3 cellular contexts compared by ENCODE assay signal in genomic region chr17:5131799-5132502, GRCh38. TPM values are rescaled to one million over a fixed set of nuclear protein-coding genes. Genes with fewer than 3 reads are reported as not detected.
"Had no signal": no experiment of that assay in that cellular context is flagged by ENCODE, and none has a peak within 500 bp of the region (broad histone marks: within the 10 kb centered on the region; RNA-seq: fewer than 3 reads in every experiment).

No MANE protein-coding gene starts in this region.

RNA-seq across cellular contexts. Expression of gene USP6, which starts 16.1 kb away (rescaled TPM):
- total RNA-seq: dermis microvascular lymphatic vessel endothelial cell, glomerular endothelial cell had no signal
- polyA plus RNA-seq: neural cell had no signal
